8 cellular contexts compared by ENCODE assay signal in the genomic region with DNA sequence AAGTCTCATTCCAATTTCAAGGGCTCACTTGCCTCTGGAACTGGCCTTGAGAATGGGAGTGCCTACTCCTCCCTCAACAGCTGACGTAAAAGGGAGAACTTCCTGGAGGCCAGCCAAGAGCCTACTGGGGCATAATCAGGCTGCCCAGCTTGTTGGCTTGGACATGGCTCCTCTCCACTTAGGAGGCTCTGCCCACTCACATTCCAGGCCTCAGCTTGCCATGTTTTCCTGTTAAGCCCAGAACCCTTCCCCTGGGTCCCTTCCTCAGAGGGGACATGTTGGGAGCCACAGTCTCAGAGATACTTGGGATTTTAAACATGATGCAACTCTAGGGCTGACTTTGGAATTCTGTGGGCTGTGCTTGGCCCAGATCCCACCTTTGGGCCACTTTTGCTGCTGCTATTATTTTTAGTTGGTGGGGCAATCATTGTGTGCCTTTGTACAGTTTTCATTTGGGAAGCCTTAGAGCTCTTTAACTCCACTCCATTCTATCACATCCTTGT. TPM values are rescaled to one million over a fixed set of nuclear protein-coding genes. Genes with fewer than 3 reads are reported as not detected.
DNase-seq lines count a peak whose midpoint lies in the region; ATAC-seq and TF ChIP-seq lines count a peak whose summit lies in the region.

No MANE protein-coding gene starts in this region.

- H3K79me2 ChIP-seq in GM23248 (ENCODE audit: insufficient read depth) (no peaks in the 10 kb centered on the region), SK-N-SH (ENCODE audit: insufficient read depth) (no peaks in the 10 kb centered on the region)

- peak overlapping the region; percentile 77 for H2AFZ ChIP-seq in GM23248
- H2AFZ ChIP-seq in SK-N-SH (ENCODE audit: low read depth), result peak overlapping the region; percentile 49; the same call in 1 of the 2 replicates

- H3K4me3 ChIP-seq in GM23248 (no peak overlapping the region), SK-N-SH (ENCODE audit: low read depth in 2 of 2, low read length in 1 of 2) (no peak overlapping the region), sigmoid colon (no peak overlapping the region), BE2C (ENCODE audit: low read depth, low read length) (no peak overlapping the region)

- DNase-seq in GM23248 (peak; percentile 89), SK-N-SH (no peak), globus pallidus (ENCODE audit: low spot score) (peak; percentile 60), sigmoid colon (peak; percentile 85), GM19240 (ENCODE audit: insufficient read length, low spot score) (no peak), BE2C (no peak)

- intact Hi-C loops in sigmoid colon (cut with DNase I), result no loop called here

- H3K4me1 ChIP-seq in GM23248 (ENCODE audit: insufficient read depth) (peaks cover 27% of the 10 kb centered on the region), SK-N-SH (ENCODE audit: control insufficient read depth in 1 of 2, insufficient read depth in 2 of 2, low read depth in 1 of 2, low read length in 1 of 2) (peaks cover 4 to 12% of the 10 kb centered on the region in 2 experiments; a peak in 2 of 4 replicates), sigmoid colon (peaks cover 0 to 16% (median 11%) of the 10 kb centered on the region in 4 donors), BE2C (no peaks in the 10 kb centered on the region)

- POLR2A ChIA-PET in SK-N-SH (lab: Yijun Ruan, JAX), result no interaction called here

- peak overlapping the region; percentile 30 for H3K9ac ChIP-seq in GM23248
- no peak overlapping the region for H3K9ac ChIP-seq in SK-N-SH

- TF ChIP-seq CTCF in SK-N-SH (IDR thresholded peaks at IDR 0.05) (no peak), sigmoid colon (IDR thresholded peaks at IDR 0.05) (no peak), BE2C (IDR thresholded peaks at IDR 0.05; ENCODE audit: low read depth, low read length) (no peak)

- in situ Hi-C loops in GM23248 (cut with MboI), result no loop called here

- H3K36me3 ChIP-seq in GM23248 (ENCODE audit: low read depth) (no peaks in the 10 kb centered on the region), SK-N-SH (replicated peaks in 1 of 2; ENCODE audit: control insufficient read depth in 1 of 2, insufficient read depth in 2 of 2, low read length in 1 of 2) (no peaks in the 10 kb centered on the region), sigmoid colon (no peaks in the 10 kb centered on the region), BE2C (no peaks in the 10 kb centered on the region)

- no peaks in the 10 kb centered on the region for H3K9me2 ChIP-seq in GM23248 (ENCODE audit: insufficient read depth)
- H3K9me2 ChIP-seq in SK-N-SH, result no peaks in the 10 kb centered on the region

- H3F3A ChIP-seq in GM23248 (ENCODE audit: insufficient read depth) (peaks cover 14% of the 10 kb centered on the region; the same call in 1 of the 2 replicates), SK-N-SH (replicated peaks; ENCODE audit: insufficient read depth) (peaks cover 2% of the 10 kb centered on the region)

- H4K20me1 ChIP-seq in GM23248 (ENCODE audit: insufficient read depth), result no peaks in the 10 kb centered on the region
- no peaks in the 10 kb centered on the region for H4K20me1 ChIP-seq in SK-N-SH (ENCODE audit: insufficient read depth)

- no peaks in the 10 kb centered on the region for H3K27me3 ChIP-seq in GM23248 (replicated peaks; ENCODE audit: insufficient read depth)
- H3K27me3 ChIP-seq in SK-N-SH (ENCODE audit: insufficient read depth), result no peaks in the 10 kb centered on the region
- H3K27me3 ChIP-seq in sigmoid colon, result no peaks in the 10 kb centered on the region
- no peaks in the 10 kb centered on the region for H3K27me3 ChIP-seq in BE2C

- ATAC-seq in GM21576 (IDR thresholded peaks at IDR 0.05; ENCODE audit: unreplicated experiment), result no peak
- no peak for ATAC-seq in GM18517 (IDR thresholded peaks at IDR 0.05; ENCODE audit: unreplicated experiment)

- TF ChIP-seq POLR2A in sigmoid colon (IDR thresholded peaks at IDR 0.05), result no peak

- WGBS in GM23248 (ENCODE audit: low coverage in 1 of 2, low lambda C conversion rate in 2 of 2, missing lambda C conversion rate in 2 of 2), 2 experiments, result 11 to 20% methylated on average over 1 of the region's 1 CpG
- 25% methylated on average over 1 of the region's 1 CpG for WGBS in SK-N-SH (ENCODE audit: low lambda C conversion rate)
- 12 to 49% methylated on average over 1 of the region's 1 CpG for WGBS in sigmoid colon, 2 donors

- TF ChIP-seq RAD21 in SK-N-SH (IDR thresholded peaks at IDR 0.05; ENCODE audit: low read length), result no peak

- H3K9me3 ChIP-seq in GM23248 (ENCODE audit: low read depth), result no peaks in the 10 kb centered on the region
- no peaks in the 10 kb centered on the region for H3K9me3 ChIP-seq in SK-N-SH
- no peaks in the 10 kb centered on the region for H3K9me3 ChIP-seq in sigmoid colon
- no peaks in the 10 kb centered on the region for H3K9me3 ChIP-seq in BE2C

- H3K27ac ChIP-seq in GM23248 (peak overlapping the region; percentile 78), SK-N-SH (ENCODE audit: low read depth in 2 of 2, low read length in 1 of 2) (peak overlapping the region in 1 of 2 experiments; percentile 51; a peak in 2 of 4 replicates), sigmoid colon (peak overlapping the region; percentile 5 to 56 (median 42))

- TF ChIP-seq EP300 in SK-N-SH (IDR thresholded peaks at IDR 0.05; ENCODE audit: borderline replicate concordance in 1 of 2, low read depth in 1 of 2, low read length in 1 of 2) (no peak), sigmoid colon (IDR thresholded peaks at IDR 0.05) (no peak)

- CTCF ChIA-PET in SK-N-SH (lab: Yijun Ruan, JAX), result interaction anchor here (0.9 kb wide), 1 partner anchor 224 kb away, joined by 3 read pairs; no protein-coding TSS in a partner anchor

- H3K4me2 ChIP-seq in GM23248 (ENCODE audit: unreplicated experiment) (peak overlapping the region; percentile 38), SK-N-SH (no peak overlapping the region)

TF ChIP-seq in SK-N-SH, 30 proteins besides CTCF, POLR2A, EP300 and RAD21:
- TF ChIP-seq YY1 (IDR thresholded peaks at IDR 0.05; ENCODE audit: low read depth), result no peak
- TF ChIP-seq SIN3A (IDR thresholded peaks at IDR 0.05; ENCODE audit: borderline replicate concordance, low read depth, low read length), result no peak
- TF ChIP-seq NFIC (IDR thresholded peaks at IDR 0.05; ENCODE audit: borderline replicate concordance), result peak; percentile 63
- TF ChIP-seq MEF2A (IDR thresholded peaks at IDR 0.05; ENCODE audit: borderline replicate concordance, low read depth), result no peak
- no peak for TF ChIP-seq IRF3 (IDR thresholded peaks at IDR 0.05; ENCODE audit: low read depth, low read length)

RNA-seq across cellular contexts. Expression of gene ADTRP, which starts 31.5 kb away (rescaled TPM):
- total RNA-seq in GM23248 (2014; rRNA removed; shearing (Covaris generic)), result 0.63 and 1.3 TPM in 2 replicates
- polyA plus RNA-seq in GM23248 (2016; fragmentation: Nextera tagmentation; extraction: Ambion mirVana), result 2.6 and 3.4 TPM in 2 replicates
- 0.84 and 1.2 TPM in 2 replicates for polyA plus RNA-seq in SK-N-SH (2012; rRNA removed)
- 0.35 and 0.53 TPM in 2 replicates for polyA plus RNA-seq in SK-N-SH (2012; cell fraction: cytosol; rRNA removed)
- polyA plus RNA-seq in SK-N-SH (2012; cell fraction: nucleus; rRNA removed), result 0.72 and 1.6 TPM in 2 replicates
- total RNA-seq in sigmoid colon, result under 1 TPM in 1 of 4 donors, not detected in 3; 0.36 TPM
- polyA plus RNA-seq in sigmoid colon, result 10 to 100 TPM; 27.6 to 86.9 (median 34.7) TPM
- polyA plus RNA-seq in BE2C (2012; ENCODE audit: insufficient read depth, insufficient read length, low read depth), result not detected

Comparison
In these comparisons a context has a peak if more than half of its experiments do, and no peak if none do; other contexts are left out.
1. DNase-seq: peak in GM23248 (single experiment), globus pallidus (single experiment) and sigmoid colon (single experiment); none in SK-N-SH (single experiment), GM19240 (single experiment) and BE2C (single experiment).